In the genomic region with DNA sequence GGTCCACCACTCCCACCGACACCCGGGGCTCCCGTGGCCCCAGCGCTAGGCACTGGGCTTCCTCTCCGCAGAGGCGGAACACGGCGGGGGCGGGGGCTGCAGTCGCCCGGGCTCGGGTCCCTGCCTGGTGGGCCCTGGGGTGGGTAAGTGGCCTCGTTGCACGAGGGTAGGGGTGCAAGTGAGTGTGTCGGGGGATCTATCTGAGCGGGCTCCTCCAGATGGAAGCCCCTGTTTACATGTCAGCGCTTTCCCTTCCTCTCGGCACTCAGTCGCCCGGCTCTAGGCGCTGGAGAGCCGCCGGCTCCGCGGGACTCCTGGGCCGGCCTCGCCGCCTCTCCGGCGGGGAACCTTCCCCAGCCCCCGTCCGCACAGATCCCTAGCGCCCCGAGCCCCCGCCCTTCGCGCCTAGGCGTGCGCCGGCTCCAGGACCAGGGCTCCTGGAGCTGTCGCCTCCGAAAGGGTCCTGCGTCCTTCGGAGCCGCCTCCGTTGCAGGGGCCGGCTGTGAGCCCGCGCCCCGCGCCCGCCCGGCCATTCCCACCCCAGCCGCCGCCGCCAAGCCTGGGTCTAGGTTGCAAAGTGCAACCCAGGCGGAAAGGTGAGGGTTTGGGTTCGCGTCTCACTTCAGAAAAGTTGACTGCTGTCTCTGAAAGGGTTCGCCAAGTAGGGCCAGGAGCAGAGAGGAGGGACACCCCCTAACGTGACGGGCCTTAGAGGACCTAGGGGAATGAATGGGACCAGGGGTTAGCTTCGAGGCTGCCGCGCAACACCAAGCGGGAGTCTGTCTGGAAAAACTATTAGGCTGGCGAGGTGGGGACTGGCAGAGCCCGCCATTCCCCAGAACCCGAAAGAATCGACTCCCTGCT, we compare ENCODE assay signal across 8 cellular contexts. TPM values are rescaled to one million over a fixed set of nuclear protein-coding genes. Genes with fewer than 3 reads are reported as not detected.
DNase-seq lines count a peak whose midpoint lies in the region; ATAC-seq lines count a peak whose summit lies in the region.

No MANE protein-coding gene starts in this region.

- H3K36me3 ChIP-seq in Karpas-422 (ENCODE audit: insufficient read depth, low read length): no peaks in the 10 kb centered on the region

- H3K27me3 Mint-ChIP-seq in stimulated activated naive CD8-positive, alpha-beta T cell treated with anti-CD3 and anti-CD28 coated beads, Interleukin-15, amount 100 ng/mL, for 72 hours: peaks cover 25% of the 10 kb centered on the region

- H3K79me2 ChIP-seq in Karpas-422 (ENCODE audit: low read length): no peaks in the 10 kb centered on the region

- peak overlapping the region; percentile 88 to 98 for H3K27ac Mint-ChIP-seq in stimulated activated naive CD8-positive, alpha-beta T cell treated with anti-CD3 and anti-CD28 coated beads, Interleukin-15, amount 100 ng/mL, for 72 hours

- peaks cover 25% of the 10 kb centered on the region for H3K4me1 ChIP-seq in Karpas-422 (ENCODE audit: low read length)

- peak overlapping the region; percentile 90 to 94 for H3K4me3 Mint-ChIP-seq in stimulated activated naive CD8-positive, alpha-beta T cell treated with anti-CD3 and anti-CD28 coated beads, Interleukin-15, amount 100 ng/mL, for 72 hours

- no peaks in the 10 kb centered on the region for H3K9me3 ChIP-seq in Karpas-422 (ENCODE audit: low read length)

- H3K9ac ChIP-seq in Karpas-422 (ENCODE audit: low read length): peak overlapping the region; percentile 37; the same call in 1 of the 2 replicates

- no peaks in the 10 kb centered on the region for H3K9me2 ChIP-seq in Karpas-422 (replicated peaks; ENCODE audit: insufficient read depth, low read length)

- H3K4me3 ChIP-seq in Karpas-422 (ENCODE audit: low read length): peak overlapping the region; percentile 72

- H2AFZ ChIP-seq in Karpas-422 (ENCODE audit: low read length): peak overlapping the region; percentile 36; the same call in 1 of the 2 replicates

- H3K4me2 ChIP-seq in Karpas-422 (ENCODE audit: low read depth, low read length, poor library complexity, severe bottlenecking): peak overlapping the region; percentile 82

- H3K27ac ChIP-seq in Karpas-422 (ENCODE audit: low read length) (no peak overlapping the region), angular gyrus (ENCODE audit: low read depth, low read length) (peak overlapping the region; percentile 41)

- H3K4me1 Mint-ChIP-seq in stimulated activated naive CD8-positive, alpha-beta T cell treated with anti-CD3 and anti-CD28 coated beads, Interleukin-15, amount 100 ng/mL, for 72 hours: peaks cover 64% of the 10 kb centered on the region

- H4K20me1 ChIP-seq in Karpas-422 (ENCODE audit: insufficient read depth, low read depth, low read length): no peaks in the 10 kb centered on the region

- no peaks in the 10 kb centered on the region for H3K9me3 Mint-ChIP-seq in stimulated activated naive CD8-positive, alpha-beta T cell treated with anti-CD3 and anti-CD28 coated beads, Interleukin-15, amount 100 ng/mL, for 72 hours

- ATAC-seq in stimulated activated naive CD8-positive, alpha-beta T cell treated with anti-CD3 and anti-CD28 coated beads, Interleukin-15, amount 100 ng/mL, for 72 hours: peak; percentile 36

- peak; percentile 21 for DNase-seq in activated gamma-delta T cell (lab: John Stamatoyannopoulos, UW)
- DNase-seq in activated gamma-delta T cell treated with Interleukin-2 at 50 U/mL for 16 hours: no peak
- DNase-seq in Karpas-422: no peak
- peak; percentile 42 for DNase-seq in iris pigment epithelial cell (ENCODE audit: low read depth)
- DNase-seq in stimulated activated naive CD8-positive, alpha-beta T cell treated with anti-CD3 and anti-CD28 coated beads, Interleukin-15, amount 100 ng/mL, for 72 hours: peak in 1 of 2 donors; percentile 45
- no peak for DNase-seq in NCI-H2227 (lab: John Stamatoyannopoulos, UW; ENCODE audit: unreplicated experiment)
- no peak for DNase-seq in GM19238 (ENCODE audit: insufficient read length, low spot score)

- no peaks in the 10 kb centered on the region for H3K27me3 ChIP-seq in Karpas-422 (ENCODE audit: low read length)

RNA-seq across cellular contexts. Expression of a gene that starts 1.0 kb away (rescaled TPM):
- total RNA-seq in Karpas-422 (2014; rRNA removed; shearing (Covaris generic); ENCODE audit: low replicate concordance): 2.6 and 9.4 TPM in 2 replicates

Comparison
In these comparisons a context has a peak if more than half of its experiments do, and no peak if none do; other contexts are left out.
1. DNase-seq: peak in activated gamma-delta T cell (single experiment) and iris pigment epithelial cell (single experiment); none in activated gamma-delta T cell treated with Interleukin-2 at 50 U/mL for 16 hours (single experiment), Karpas-422 (single experiment), NCI-H2227 (single experiment) and GM19238 (single experiment).